19 cellular contexts compared by ENCODE assay signal in genomic region chr20:62044671-62045070, GRCh38. TPM values are rescaled to one million over a fixed set of nuclear protein-coding genes. Genes with fewer than 3 reads are reported as not detected.
DNase-seq lines count a peak whose midpoint lies in the region; ATAC-seq and TF ChIP-seq lines count a peak whose summit lies in the region.
"Had no signal": no experiment of that assay in that cellular context is flagged by ENCODE, and none has a peak within 500 bp of the region (broad histone marks: within the 10 kb centered on the region; RNA-seq: fewer than 3 reads in every experiment).

No MANE protein-coding gene starts in this region.

- no peak overlapping the region for H3K23ac ChIP-seq in H9 (ENCODE audit: insufficient read length, low read depth, low read length)

- H2BK15ac ChIP-seq in H9 (ENCODE audit: low read depth, low read length), result no peak overlapping the region

- no peaks in the 10 kb centered on the region for H3K9me3 Mint-ChIP-seq in H9
- H3K9me3 Mint-ChIP-seq in activated T-helper 17 cell treated with anti-CD3 and anti-CD28 coated beads, Interleukin-2, amount 50 U/mL, for 72 hours, result no peaks in the 10 kb centered on the region
- H3K9me3 Mint-ChIP-seq: CD8-positive, alpha-beta memory T cell; IgD-negative memory B cell had no signal

- H2BK5ac ChIP-seq in H9 (ENCODE audit: insufficient read length, low read length), result no peak overlapping the region

- H3K79me1 ChIP-seq in H9 (ENCODE audit: insufficient read depth, low read depth, low read length, poor library complexity, severe bottlenecking), result peaks cover 6% of the 10 kb centered on the region

- no peak overlapping the region for H3K18ac ChIP-seq in H9 (ENCODE audit: insufficient read length, low read depth, low read length)

- peaks cover 67 to 72% of the 10 kb centered on the region in 2 experiments for H3K4me1 Mint-ChIP-seq in H9
- peaks cover 19% of the 10 kb centered on the region for H3K4me1 Mint-ChIP-seq in activated T-helper 17 cell treated with anti-CD3 and anti-CD28 coated beads, Interleukin-2, amount 50 U/mL, for 72 hours

- no peak overlapping the region for H2BK12ac ChIP-seq in H9 (ENCODE audit: insufficient read length, low read depth, low read length)

- peaks cover 2% of the 10 kb centered on the region for H4K20me1 ChIP-seq in H9 (ENCODE audit: control insufficient read depth, insufficient read depth, insufficient read length)

- H3K36me3 ChIP-seq in lower lobe of right lung (no peaks in the 10 kb centered on the region), spleen (peaks cover 0 to under 1% (median 0%) of the 10 kb centered on the region in 6 donors), body of pancreas (replicated peaks in 1 of 2; ENCODE audit: insufficient read depth in 1 of 2, low read depth in 2 of 2) (no peaks in the 10 kb centered on the region)

- H3K27ac ChIP-seq in H9 (ENCODE audit: insufficient read length, low read depth, low read length), result no peak overlapping the region
- H3K27ac ChIP-seq in lower lobe of right lung, result no peak overlapping the region
- peak overlapping the region in 4 of 8 donors; percentile 4 to 41 (median 26) for H3K27ac ChIP-seq in spleen
- no peak overlapping the region for H3K27ac ChIP-seq in body of pancreas

- H3T11ph ChIP-seq in H9 (ENCODE audit: low read length), result no peak overlapping the region

- no peak overlapping the region for H2BK20ac ChIP-seq in H9 (ENCODE audit: low read depth, low read length, poor library complexity, severe bottlenecking)

- no peak for DNase-seq in H9
- DNase-seq in lower lobe of right lung, result peak; percentile 12
- DNase-seq in spleen, result peak; percentile 66
- DNase-seq in HUDEP-2 (lab: John Stamatoyannopoulos, UW; ENCODE audit: unreplicated experiment in 76 of 76), result no peak
- DNase-seq in body of pancreas, result no peak
- DNase-seq in Ammon's horn (ENCODE audit: low spot score), result no peak
- DNase-seq: CD8-positive, alpha-beta memory T cell; DMS79 treated with DMSO at 0.1 percent for 48 hours; GOT3; MV-4-11; NCI-H1417 treated with DMSO at 0.1 percent for 48 hours; NCI-H1930; NCI-H446; NCI-H69 had no signal

- no peak overlapping the region for H3K4ac ChIP-seq in H9 (ENCODE audit: low read depth, low read length)

- no peak overlapping the region for H2AFZ ChIP-seq in H9 (ENCODE audit: low read length)

- H2BK120ac ChIP-seq in H9 (ENCODE audit: low read depth, low read length, poor library complexity, severe bottlenecking), result no peak overlapping the region

- no peak overlapping the region for H3K56ac ChIP-seq in H9 (ENCODE audit: insufficient read length, low read depth, low read length)

- H3K36me3 Mint-ChIP-seq in H9 (ENCODE audit: insufficient read depth in 1 of 3, low read depth in 3 of 3), result no peaks in the 10 kb centered on the region
- H3K36me3 Mint-ChIP-seq in activated T-helper 17 cell treated with anti-CD3 and anti-CD28 coated beads, Interleukin-2, amount 50 U/mL, for 72 hours (ENCODE audit: low read depth), result no peaks in the 10 kb centered on the region
- H3K36me3 Mint-ChIP-seq: IgD-negative memory B cell had no signal

- no peaks in the 10 kb centered on the region; the same call in 1 of the 2 replicates for H3K4me1 ChIP-seq in H9 (ENCODE audit: insufficient read depth, low read length)
- H3K4me1 ChIP-seq in lower lobe of right lung, result no peaks in the 10 kb centered on the region
- peaks cover 0 to 56% (median 38%) of the 10 kb centered on the region in 6 donors for H3K4me1 ChIP-seq in spleen
- peaks cover 18% of the 10 kb centered on the region for H3K4me1 ChIP-seq in body of pancreas

- ATAC-seq in activated T-helper 17 cell treated with anti-CD3 and anti-CD28 coated beads, Interleukin-2, amount 50 U/mL, for 72 hours (replicated peaks), result no peak
- ATAC-seq in lower lobe of right lung (no peak), GM18517 (IDR thresholded peaks at IDR 0.05; ENCODE audit: unreplicated experiment) (no peak), body of pancreas (no peak)
- ATAC-seq: GM12878 had no signal

- peak overlapping the region in 2 of 3 experiments; percentile 15 to 37; a peak in 5 of 7 replicates for H3K27ac Mint-ChIP-seq in H9
- peak overlapping the region; percentile 12 for H3K27ac Mint-ChIP-seq in activated T-helper 17 cell treated with anti-CD3 and anti-CD28 coated beads, Interleukin-2, amount 50 U/mL, for 72 hours
- H3K27ac Mint-ChIP-seq: B cell had no signal

- no peak for TF ChIP-seq POLR2A in spleen (IDR thresholded peaks at IDR 0.05)
- no peak for TF ChIP-seq POLR2A in body of pancreas (IDR thresholded peaks at IDR 0.05)

- intact Hi-C loops in lower lobe of right lung (cut with DNase I) (no loop called here), spleen (cut with DNase I; ENCODE audit: low total_unique reads) (no loop called here), body of pancreas (cut with DNase I) (no loop called here)

- H3K9ac ChIP-seq in H9 (ENCODE audit: extremely low read depth, insufficient read length, low read length), result no peak overlapping the region

- H3K79me2 ChIP-seq in H9 (ENCODE audit: insufficient read depth, low read length), result peaks cover 38% of the 10 kb centered on the region; the same call in 1 of the 2 replicates

- H3K4me3 ChIP-seq in lower lobe of right lung (no peak overlapping the region), spleen (no peak overlapping the region), body of pancreas (no peak overlapping the region)
- H3K4me3 ChIP-seq: GM12878 had no signal

- no peak overlapping the region for H4K5ac ChIP-seq in H9 (ENCODE audit: insufficient read length, low read depth, low read length)

- H3K27me3 ChIP-seq in H9 (ENCODE audit: insufficient read depth, low read length) (no peaks in the 10 kb centered on the region), lower lobe of right lung (ENCODE audit: low read depth) (no peaks in the 10 kb centered on the region), spleen (replicated peaks in 1 of 7) (no peaks in the 10 kb centered on the region), body of pancreas (no peaks in the 10 kb centered on the region)

- H3K9me3 ChIP-seq in H9 (ENCODE audit: control insufficient read depth, low read depth, low read length) (no peaks in the 10 kb centered on the region), lower lobe of right lung (no peaks in the 10 kb centered on the region), spleen (no peaks in the 10 kb centered on the region), body of pancreas (no peaks in the 10 kb centered on the region)

- H4K91ac ChIP-seq in H9 (ENCODE audit: insufficient read length, low read depth, low read length), result no peak overlapping the region

- H3K27me3 Mint-ChIP-seq in H9 (ENCODE audit: low read depth), result no peaks in the 10 kb centered on the region; the same call in 1 of the 2 replicates
- H3K27me3 Mint-ChIP-seq in activated T-helper 17 cell treated with anti-CD3 and anti-CD28 coated beads, Interleukin-2, amount 50 U/mL, for 72 hours, result no peaks in the 10 kb centered on the region
- H3K27me3 Mint-ChIP-seq: B cell; CD8-positive, alpha-beta memory T cell; IgD-negative memory B cell had no signal

- no peak overlapping the region for H3K4me2 ChIP-seq in H9 (ENCODE audit: insufficient read depth, insufficient read length, low read length)

- H2AK5ac ChIP-seq in H9 (ENCODE audit: insufficient read length, low read length), result no peak overlapping the region

- no peak overlapping the region for H3K4me3 Mint-ChIP-seq in H9
- H3K4me3 Mint-ChIP-seq in activated T-helper 17 cell treated with anti-CD3 and anti-CD28 coated beads, Interleukin-2, amount 50 U/mL, for 72 hours, result no peak overlapping the region
- H3K4me3 Mint-ChIP-seq: B cell; CD8-positive, alpha-beta memory T cell; IgD-negative memory B cell had no signal

- H3K14ac ChIP-seq in H9 (ENCODE audit: insufficient read depth, low read length), result no peak overlapping the region

- no peak for TF ChIP-seq CTCF in H9 (conservative IDR thresholded peaks at IDR 0.05)
- no peak for TF ChIP-seq CTCF in lower lobe of right lung (IDR thresholded peaks at IDR 0.05)
- no peak for TF ChIP-seq CTCF in spleen (IDR thresholded peaks at IDR 0.05 in 8 of 11, conservative IDR thresholded peaks at IDR 0.05 in 3 of 11)
- TF ChIP-seq CTCF in body of pancreas (IDR thresholded peaks at IDR 0.05), result no peak

- no peaks in the 10 kb centered on the region for H3K23me2 ChIP-seq in H9 (ENCODE audit: insufficient read length, low read depth, low read length, poor library complexity, severe bottlenecking)

- no CpG with 5 or more reads among the region's 6 CpGs for WGBS in H9 (ENCODE audit: extremely low coverage, insufficient read length, low lambda C conversion rate)
- WGBS in spleen, 5 donors, result 45 to 59% (median 50%) methylated on average over 6 of the region's 6 CpGs
- WGBS in body of pancreas, 2 donors, result 59 to 71% methylated on average over 5 to 6 of the region's 6 CpGs

- no peak overlapping the region for H4K8ac ChIP-seq in H9 (replicated peaks; ENCODE audit: insufficient read length, low read depth, low read length)

RNA-seq across cellular contexts. Expression of gene TAF4, which starts 21.0 kb away (rescaled TPM):
- total RNA-seq in H9 (2021), result 30.8 and 40.9 TPM in 2 replicates
- total RNA-seq in activated T-helper 17 cell treated with anti-CD3 and anti-CD28 coated beads, Interleukin-2, amount 50 U/mL, for 72 hours, result 10 to 100 TPM; 13.4 to 14.5 TPM
- 17.6 TPM for total RNA-seq in lower lobe of right lung
- 10 to 100 TPM; 15.5 to 28.3 (median 18.6) TPM for total RNA-seq in spleen
- polyA plus RNA-seq in spleen, result 1 to 10 TPM; 4.3 to 7.2 (median 4.4) TPM
- 10 to 100 TPM; 12.7 to 29.0 TPM for total RNA-seq in body of pancreas

Comparison
In these comparisons a context has a peak if more than half of its experiments do, and no peak if none do; other contexts are left out.
1. DNase-seq: peak in lower lobe of right lung (single experiment) and spleen (single experiment); none in H9 (single experiment), HUDEP-2 (0 of 76), body of pancreas (0 of 4) and Ammon's horn (single experiment).